In genomic region chr19:8208710-8209110, GRCh38 we compare ENCODE assay signal across 9 cellular contexts. TPM values are rescaled to one million over a fixed set of nuclear protein-coding genes. Genes with fewer than 3 reads are reported as not detected.
DNase-seq lines count a peak whose midpoint lies in the region; ATAC-seq, FAIRE-seq and TF ChIP-seq lines count a peak whose summit lies in the region.
"Had no signal": no experiment of that assay in that cellular context is flagged by ENCODE, and none has a peak within 500 bp of the region (broad histone marks: within the 10 kb centered on the region; RNA-seq: fewer than 3 reads in every experiment).

No MANE protein-coding gene starts in this region.

- TF ChIP-seq EP300 in esophagus muscularis mucosa (IDR thresholded peaks at IDR 0.05): no peak

- H3K27me3 ChIP-seq in esophagus muscularis mucosa: no peaks in the 10 kb centered on the region
- peaks cover 27% of the 10 kb centered on the region for H3K27me3 ChIP-seq in osteoblast (ENCODE audit: insufficient read depth, low read length)
- H3K27me3 ChIP-seq in GM23248 (replicated peaks; ENCODE audit: insufficient read depth): peaks cover 27% of the 10 kb centered on the region

- H3K4me3 ChIP-seq in esophagus muscularis mucosa: peak overlapping the region; percentile 74 to 98 (median 87)
- no peak overlapping the region for H3K4me3 ChIP-seq in osteoblast (ENCODE audit: insufficient read depth, low read length)
- no peak overlapping the region for H3K4me3 ChIP-seq in GM23248

- FAIRE-seq in RCC 7860 (lab: Jason Lieb, UNC): no peak

- 3% methylated on average over 18 of the region's 30 CpGs for WGBS in esophagus muscularis mucosa
- 2 to 5% methylated on average over 14 to 30 of the region's 30 CpGs for WGBS in GM23248 (ENCODE audit: low coverage in 1 of 2, low lambda C conversion rate in 2 of 2, missing lambda C conversion rate in 2 of 2), 2 experiments

- no peaks in the 10 kb centered on the region for H4K20me1 ChIP-seq in osteoblast (ENCODE audit: insufficient read depth, low read length)
- no peaks in the 10 kb centered on the region for H4K20me1 ChIP-seq in GM23248 (ENCODE audit: insufficient read depth)

- in situ Hi-C loops in GM23248 (cut with MboI): no loop called here

- no peak overlapping the region for H3K9ac ChIP-seq in GM23248

- H3K36me3 ChIP-seq in esophagus muscularis mucosa (no peaks in the 10 kb centered on the region), osteoblast (ENCODE audit: insufficient read depth, low read length) (no peaks in the 10 kb centered on the region), GM23248 (ENCODE audit: low read depth) (no peaks in the 10 kb centered on the region)

- H3K9me3 ChIP-seq in esophagus muscularis mucosa: no peaks in the 10 kb centered on the region
- H3K9me3 ChIP-seq in osteoblast (ENCODE audit: low read depth, low read length): no peaks in the 10 kb centered on the region
- no peaks in the 10 kb centered on the region for H3K9me3 ChIP-seq in GM23248 (ENCODE audit: low read depth)

- H3K79me2 ChIP-seq in osteoblast (ENCODE audit: insufficient read depth, low read length) (no peaks in the 10 kb centered on the region), GM23248 (ENCODE audit: insufficient read depth) (no peaks in the 10 kb centered on the region)

- H3K4me2 ChIP-seq in osteoblast (ENCODE audit: insufficient read depth, low read length) (no peak overlapping the region), GM23248 (ENCODE audit: unreplicated experiment) (no peak overlapping the region)

- peak; percentile 32 for ATAC-seq in GM21723 (IDR thresholded peaks at IDR 0.05; ENCODE audit: unreplicated experiment)

- H3K9me2 ChIP-seq in GM23248 (ENCODE audit: insufficient read depth): no peaks in the 10 kb centered on the region

- TF ChIP-seq CTCF in esophagus muscularis mucosa (IDR thresholded peaks at IDR 0.05) (no peak), osteoblast (IDR thresholded peaks at IDR 0.05; ENCODE audit: extremely low read depth, low read depth, low read length) (no peak)

- no peaks in the 10 kb centered on the region for H3F3A ChIP-seq in GM23248 (ENCODE audit: insufficient read depth)

- no peak overlapping the region for H2AFZ ChIP-seq in osteoblast (ENCODE audit: low read length)
- H2AFZ ChIP-seq in GM23248: no peak overlapping the region

- H3K27ac ChIP-seq in esophagus muscularis mucosa (replicated peaks in 1 of 4) (peak overlapping the region; percentile 73 to 81 (median 78)), osteoblast (ENCODE audit: low read depth, low read length) (no peak overlapping the region), GM23248 (no peak overlapping the region)

- intact Hi-C loops in esophagus muscularis mucosa (cut with DNase I): loop anchor here (2.0 kb wide), 1 partner anchor 44 kb away; no protein-coding TSS in a partner anchor

- peaks cover 14 to 33% (median 29%) of the 10 kb centered on the region in 4 donors for H3K4me1 ChIP-seq in esophagus muscularis mucosa
- H3K4me1 ChIP-seq in osteoblast (ENCODE audit: insufficient read depth, low read length): no peaks in the 10 kb centered on the region
- H3K4me1 ChIP-seq in GM23248 (ENCODE audit: insufficient read depth): no peaks in the 10 kb centered on the region

- peak in 10 of 14 donors; percentile 69 to 93 (median 78) for DNase-seq in C1 segment of cervical spinal cord (lab: John Stamatoyannopoulos, UW)
- DNase-seq in RPMI8226: peak; percentile 60
- DNase-seq in esophagus muscularis mucosa (ENCODE audit: extremely low spot score): no peak
- DNase-seq in osteoblast (ENCODE audit: insufficient read length, low spot score, missing footprints): peak; percentile 72
- DNase-seq in RCC 7860 (ENCODE audit: low spot score): no peak
- no peak for DNase-seq in GM23248
- DNase-seq in putamen (ENCODE audit: low spot score): no peak

- TF ChIP-seq POLR2A in esophagus muscularis mucosa (IDR thresholded peaks at IDR 0.05; ENCODE audit: low read depth): no peak

RNA-seq across cellular contexts. Expression of gene CERS4, which starts 0.5 kb away (rescaled TPM):
- 10 to 100 TPM; 21.0 to 51.7 (median 29.2) TPM for total RNA-seq in esophagus muscularis mucosa
- 1.5 and 4.0 TPM in 2 replicates for total RNA-seq in osteoblast
- not detected in 2 replicates for total RNA-seq in GM23248 (2014; rRNA removed; shearing (Covaris generic))
- polyA plus RNA-seq in GM23248 (2016; fragmentation: Nextera tagmentation; extraction: Ambion mirVana): not detected in 2 replicates

RNA-seq across cellular contexts. Expression of gene FBN3, which starts 59.3 kb away (rescaled TPM):
- total RNA-seq in esophagus muscularis mucosa (under 1 TPM in 1 of 4 donors, not detected in 3; under 0.01 TPM), osteoblast (not detected in 2 replicates)
- total RNA-seq in GM23248 (2014; rRNA removed; shearing (Covaris generic)): not detected in 2 replicates
- polyA plus RNA-seq in GM23248 (2016; fragmentation: Nextera tagmentation; extraction: Ambion mirVana): not detected in 2 replicates
- total RNA-seq: glomerular endothelial cell had no signal

Comparison
In these comparisons a context has a peak if more than half of its experiments do, and no peak if none do; other contexts are left out.
1. DNase-seq: peak in C1 segment of cervical spinal cord (10 of 14), RPMI8226 (single experiment) and osteoblast (single experiment); none in esophagus muscularis mucosa (single experiment), RCC 7860 (single experiment), GM23248 (single experiment) and putamen (single experiment).
2. H3K27ac ChIP-seq: peak in esophagus muscularis mucosa (4 of 4); none in osteoblast (single experiment) and GM23248 (single experiment).
3. H3K4me3 ChIP-seq: peak in esophagus muscularis mucosa (4 of 4); none in osteoblast (single experiment) and GM23248 (single experiment).